Comparison of ENCODE assay signal across 10 cellular contexts in genomic region chr2:58369594-58369993, GRCh38.
"Had no signal": no experiment of that assay in that cellular context is flagged by ENCODE, and none has a peak within 500 bp of the region (broad histone marks: within the 10 kb centered on the region; RNA-seq: fewer than 3 reads in every experiment).

No MANE protein-coding gene starts in this region.

- H3K4me3 ChIP-seq: GM23248, HAP-1 had no signal

- ATAC-seq: HCT116 had no signal

- H3K36me3 ChIP-seq: HAP-1 had no signal

- H3K27ac ChIP-seq: GM23248, HL-60, KMS-11 had no signal

- H3K27ac Mint-ChIP-seq: HFFc6 had no signal

- H3K9me3 Mint-ChIP-seq: HFFc6 had no signal

- H3K4me2 ChIP-seq: KMS-11 had no signal

- H2AFZ ChIP-seq: GM23248 had no signal

- DNase-seq: GM23248, GOT3, H7, HFFc6, IMR-90, KBM-7 had no signal

- H3K9me3 ChIP-seq: HAP-1 had no signal

- H3K4me3 Mint-ChIP-seq: HFFc6 had no signal

- H3K9ac ChIP-seq: GM23248, KMS-11 had no signal

- H3K4me1 ChIP-seq: HAP-1 had no signal
